ENCODE assay signal across 2 cellular contexts in genomic region chr12:113149361-113150150, GRCh38.
TF ChIP-seq lines count a peak whose summit lies in the region.

Gene CFAP73, plus strand, starts transcription at chr12:113149724. Its CDS starts 134 bp downstream, at chr12:113149858.

TF ChIP-seq in A549, 52 proteins besides CTCF, POLR2A, EP300 and RAD21 (continued from another document):
- no peak for TF ChIP-seq REST (IDR thresholded peaks at IDR 0.05)
- no peak for TF ChIP-seq KDM5A (IDR thresholded peaks at IDR 0.05)
- no peak for TF ChIP-seq CEBPB (IDR thresholded peaks at IDR 0.05)
- no peak for TF ChIP-seq MAZ (IDR thresholded peaks at IDR 0.05; ENCODE audit: borderline replicate concordance, low read depth, low read length)
- TF ChIP-seq RNF2 (IDR thresholded peaks at IDR 0.05; ENCODE audit: borderline replicate concordance, low read depth): no peak
- TF ChIP-seq CBX2 (IDR thresholded peaks at IDR 0.05; ENCODE audit: borderline replicate concordance, low read depth): no peak
- no peak for TF ChIP-seq HOXB5 (CRISPR knock-in tag; IDR thresholded peaks at IDR 0.05)
- TF ChIP-seq BCL3 (IDR thresholded peaks at IDR 0.05): no peak
- no peak for TF ChIP-seq KDM1A (IDR thresholded peaks at IDR 0.05; ENCODE audit: low read depth)
- TF ChIP-seq ELK1 (IDR thresholded peaks at IDR 0.05; ENCODE audit: low read depth, low read length): no peak
- no peak for TF ChIP-seq RCOR1 (IDR thresholded peaks at IDR 0.05; ENCODE audit: low read depth, low read length)

TF ChIP-seq in HEK293, 187 proteins besides CTCF, POLR2A, EP300 and RAD21 (continued from another document and continues in another):
- no peak for TF ChIP-seq PRDM10 (tag by site-specific recombination; IDR thresholded peaks at IDR 0.05)
- no peak for TF ChIP-seq ZNF654 (tag by site-specific recombination; IDR thresholded peaks at IDR 0.05; ENCODE audit: low read depth)
- TF ChIP-seq ZNF707 (tag by site-specific recombination; IDR thresholded peaks at IDR 0.05): no peak
- no peak for TF ChIP-seq PBX3 (CRISPR knock-in tag; IDR thresholded peaks at IDR 0.05)
- TF ChIP-seq ZNF266 (tag by site-specific recombination; IDR thresholded peaks at IDR 0.05; ENCODE audit: low read depth): no peak
- no peak for TF ChIP-seq ZNF239 (tag by site-specific recombination; IDR thresholded peaks at IDR 0.05)
- TF ChIP-seq ZNF514 (tag by site-specific recombination; IDR thresholded peaks at IDR 0.05): no peak
- no peak for TF ChIP-seq ZNF391 (tag by site-specific recombination; IDR thresholded peaks at IDR 0.05; ENCODE audit: borderline replicate concordance, low read depth)
- TF ChIP-seq ZNF791 (tag by site-specific recombination; IDR thresholded peaks at IDR 0.05): no peak
- no peak for TF ChIP-seq ZNF292 (tag by site-specific recombination; IDR thresholded peaks at IDR 0.05; ENCODE audit: borderline replicate concordance, low read depth)
- TF ChIP-seq ZNF639 (tag by site-specific recombination; IDR thresholded peaks at IDR 0.05): no peak
- TF ChIP-seq ZNF26 (tag by site-specific recombination; IDR thresholded peaks at IDR 0.05): no peak
- TF ChIP-seq ELK4 (IDR thresholded peaks at IDR 0.05; ENCODE audit: borderline replicate concordance, low read depth, low read length): no peak
- TF ChIP-seq ZNF280C (tag by site-specific recombination; IDR thresholded peaks at IDR 0.05): no peak
- no peak for TF ChIP-seq ZNF138 (tag by site-specific recombination; IDR thresholded peaks at IDR 0.05; ENCODE audit: borderline replicate concordance)
- no peak for TF ChIP-seq ZNF132 (tag by site-specific recombination; IDR thresholded peaks at IDR 0.05; ENCODE audit: borderline replicate concordance)
- TF ChIP-seq ZNF354C (tag by site-specific recombination; IDR thresholded peaks at IDR 0.05; ENCODE audit: borderline replicate concordance, low read depth): no peak
- no peak for TF ChIP-seq ZNF701 (tag by site-specific recombination; IDR thresholded peaks at IDR 0.05)
- TF ChIP-seq ZNF785 (tag by site-specific recombination; IDR thresholded peaks at IDR 0.05): no peak
- TF ChIP-seq ZNF600 (tag by site-specific recombination; IDR thresholded peaks at IDR 0.05): no peak
- TF ChIP-seq ZIC2 (tag by site-specific recombination; IDR thresholded peaks at IDR 0.05): 0 out of 2 replicates have a peak, but pooled peaks have one; percentile 55
- TF ChIP-seq ZNF23 (tag by site-specific recombination; IDR thresholded peaks at IDR 0.05; ENCODE audit: borderline replicate concordance): no peak
- TF ChIP-seq ZNF324 (tag by site-specific recombination; IDR thresholded peaks at IDR 0.05): no peak
- TF ChIP-seq KLF16 (tag by site-specific recombination; IDR thresholded peaks at IDR 0.05): no peak
- TF ChIP-seq RBAK (tag by site-specific recombination; IDR thresholded peaks at IDR 0.05): no peak
- TF ChIP-seq ZNF366 (tag by site-specific recombination; conservative IDR thresholded peaks at IDR 0.05): 0 out of 2 replicates have a peak, but pooled peaks have one; percentile 21
- no peak for TF ChIP-seq ZNF629 (tag by site-specific recombination; IDR thresholded peaks at IDR 0.05)
- no peak for TF ChIP-seq ZNF148 (tag by site-specific recombination; IDR thresholded peaks at IDR 0.05; ENCODE audit: borderline replicate concordance)
- no peak for TF ChIP-seq ZNF10 (tag by site-specific recombination; IDR thresholded peaks at IDR 0.05)
- no peak for TF ChIP-seq AEBP2 (tag by site-specific recombination; IDR thresholded peaks at IDR 0.05; ENCODE audit: borderline replicate concordance)
- TF ChIP-seq ZNF169 (tag by site-specific recombination; IDR thresholded peaks at IDR 0.05): no peak
- TF ChIP-seq ZNF571 (tag by site-specific recombination; IDR thresholded peaks at IDR 0.05): no peak
- no peak for TF ChIP-seq ZBTB48 (tag by site-specific recombination; IDR thresholded peaks at IDR 0.05)
- TF ChIP-seq REPIN1 (tag by site-specific recombination; IDR thresholded peaks at IDR 0.05; ENCODE audit: low read depth): no peak
- 0 out of 2 replicates have a peak, but pooled peaks have one; percentile 16 for TF ChIP-seq MYNN (tag by site-specific recombination; IDR thresholded peaks at IDR 0.05; ENCODE audit: borderline replicate concordance)
- TF ChIP-seq ZSCAN5A (tag by site-specific recombination; IDR thresholded peaks at IDR 0.05): no peak
- TF ChIP-seq ZNF112 (tag by site-specific recombination; IDR thresholded peaks at IDR 0.05): no peak
- TF ChIP-seq SP2 (tag by site-specific recombination; IDR thresholded peaks at IDR 0.05): no peak
- no peak for TF ChIP-seq ZNF692 (tag by site-specific recombination; IDR thresholded peaks at IDR 0.05)
- TF ChIP-seq ZNF560 (tag by site-specific recombination; IDR thresholded peaks at IDR 0.05; ENCODE audit: borderline replicate concordance): no peak
- no peak for TF ChIP-seq ZNF747 (tag by site-specific recombination; IDR thresholded peaks at IDR 0.05)
